Comparison of ENCODE assay signal across 9 cellular contexts in genomic region chr7:33744293-33744692, GRCh38.
DNase-seq lines count a peak whose midpoint lies in the region; ATAC-seq, FAIRE-seq and TF ChIP-seq lines count a peak whose summit lies in the region.
"Had no signal": no experiment of that assay in that cellular context is flagged by ENCODE, and none has a peak within 500 bp of the region (broad histone marks: within the 10 kb centered on the region; RNA-seq: fewer than 3 reads in every experiment).

No MANE protein-coding gene starts in this region.

- H3K27ac Mint-ChIP-seq in CD4-positive, alpha-beta T cell = no peak overlapping the region

- no peaks in the 10 kb centered on the region for H3K9me2 ChIP-seq in DOHH2 (replicated peaks; ENCODE audit: control insufficient read depth, low read length)

- H3K79me2 ChIP-seq in DOHH2 (ENCODE audit: control insufficient read depth, low read length) = no peaks in the 10 kb centered on the region

- DNase-seq in SW480 (ENCODE audit: low spot score) (peak; percentile 31), mesenteric fat pad (ENCODE audit: low spot score) (no peak), GM12891 (ENCODE audit: insufficient read length, low spot score) (no peak)
- DNase-seq in CD4-positive, alpha-beta T cell = no peak

- no peaks in the 10 kb centered on the region for H4K20me1 ChIP-seq in DOHH2 (ENCODE audit: control insufficient read depth, insufficient read depth, low read depth, low read length)

- peaks cover 13% of the 10 kb centered on the region; the same call in 1 of the 2 replicates for H3K9me3 ChIP-seq in DOHH2 (ENCODE audit: control insufficient read depth, insufficient read depth, low read length)
- no peaks in the 10 kb centered on the region for H3K9me3 ChIP-seq in liver (ENCODE audit: control insufficient read depth in 4 of 4, low read length in 3 of 4)
- H3K9me3 ChIP-seq in CD4-positive, alpha-beta T cell (ENCODE audit: control insufficient read depth, low read length) = no peaks in the 10 kb centered on the region

- no peaks in the 10 kb centered on the region for H3K4me1 Mint-ChIP-seq in CD4-positive, alpha-beta T cell (ENCODE audit: low read depth)

- H3K4me2 ChIP-seq in DOHH2 (ENCODE audit: low read length) = no peak overlapping the region

- H3F3A ChIP-seq in DOHH2 (ENCODE audit: control insufficient read depth, insufficient read depth) = no peaks in the 10 kb centered on the region

- no peaks in the 10 kb centered on the region for H3K27me3 Mint-ChIP-seq in CD4-positive, alpha-beta T cell

- no peaks in the 10 kb centered on the region for H3K36me3 Mint-ChIP-seq in CD4-positive, alpha-beta T cell (ENCODE audit: low read depth)

- H3K4me3 ChIP-seq in DOHH2 (ENCODE audit: low read length) (no peak overlapping the region), liver (ENCODE audit: low read depth in 1 of 3, low read length in 3 of 3) (no peak overlapping the region)

- H3K27ac ChIP-seq in DOHH2 (ENCODE audit: low read depth, low read length) (no peak overlapping the region), liver (ENCODE audit: low read depth in 1 of 2, low read length in 2 of 2) (peak overlapping the region in 1 of 2 donors; percentile 2)
- H3K27ac ChIP-seq in CD4-positive, alpha-beta T cell (ENCODE audit: low read depth, low read length) = no peak overlapping the region

- CTCF ChIA-PET in CD4-positive, alpha-beta T cell (lab: Charles Lee) = no interaction called here

- TF ChIP-seq RAD21 in liver (IDR thresholded peaks at IDR 0.05) = peak; percentile 74 to 77

- H3K9me3 Mint-ChIP-seq in CD4-positive, alpha-beta T cell = peaks cover 3% of the 10 kb centered on the region

- no peak for FAIRE-seq in GM12891 (lab: Jason Lieb, UNC)
- FAIRE-seq: colon had no signal

- peak; percentile 48 for ATAC-seq in HG02981 (IDR thresholded peaks at IDR 0.05; ENCODE audit: unreplicated experiment)
- no peak for ATAC-seq in GM21390 (IDR thresholded peaks at IDR 0.05; ENCODE audit: unreplicated experiment)
- ATAC-seq in CD4-positive, alpha-beta T cell (ENCODE audit: poor library complexity) = no peak

- POLR2A ChIA-PET in CD4-positive, alpha-beta T cell (lab: Charles Lee) = no interaction called here

- H3K27me3 ChIP-seq in DOHH2 (ENCODE audit: control insufficient read depth, low read length) = no peaks in the 10 kb centered on the region
- H3K27me3 ChIP-seq in liver (ENCODE audit: control insufficient read depth in 4 of 4, insufficient read depth in 4 of 4, low read length in 3 of 4) = no peaks in the 10 kb centered on the region
- H3K27me3 ChIP-seq in CD4-positive, alpha-beta T cell (ENCODE audit: control insufficient read depth, insufficient read depth, low read length) = no peaks in the 10 kb centered on the region

- no peak overlapping the region for H3K4me3 Mint-ChIP-seq in CD4-positive, alpha-beta T cell

- H3K36me3 ChIP-seq in DOHH2 (ENCODE audit: control insufficient read depth, low read length) = no peaks in the 10 kb centered on the region
- H3K36me3 ChIP-seq in liver (ENCODE audit: control insufficient read depth in 4 of 4, insufficient read depth in 3 of 4, low read depth in 1 of 4, low read length in 3 of 4) = no peaks in the 10 kb centered on the region

- intact Hi-C loops in CD4-positive, alpha-beta T cell (cut with DNase I, micrococcal nuclease) = no loop called here

- 86% methylated on average over 2 of the region's 2 CpGs for WGBS in liver

- H3K9ac ChIP-seq in liver (ENCODE audit: low read depth in 1 of 2, low read length in 2 of 2) = no peak overlapping the region

- peaks cover 10% of the 10 kb centered on the region for H3K4me1 ChIP-seq in DOHH2 (ENCODE audit: control insufficient read depth, low read length)
- H3K4me1 ChIP-seq in liver (ENCODE audit: control insufficient read depth in 4 of 4, insufficient read depth in 4 of 4, low read length in 3 of 4) = no peaks in the 10 kb centered on the region

- no peak for TF ChIP-seq POLR2A in GM12891 (IDR thresholded peaks at IDR 0.05; ENCODE audit: low read depth, low read length)

- TF ChIP-seq CTCF in DOHH2 (IDR thresholded peaks at IDR 0.05; ENCODE audit: low read depth, low read length, poor library complexity, severe bottlenecking) (peak; percentile 87), liver (IDR thresholded peaks at IDR 0.05; ENCODE audit: low read depth, low read length, missing input control) (peak; percentile 51)
- no peak for TF ChIP-seq CTCF in CD4-positive, alpha-beta T cell (IDR thresholded peaks at IDR 0.05)

TF ChIP-seq in liver, 16 proteins besides CTCF, POLR2A, EP300 and RAD21:
- TF ChIP-seq FOXA2 (IDR thresholded peaks at IDR 0.05) = no peak
- TF ChIP-seq, protein P1, sequence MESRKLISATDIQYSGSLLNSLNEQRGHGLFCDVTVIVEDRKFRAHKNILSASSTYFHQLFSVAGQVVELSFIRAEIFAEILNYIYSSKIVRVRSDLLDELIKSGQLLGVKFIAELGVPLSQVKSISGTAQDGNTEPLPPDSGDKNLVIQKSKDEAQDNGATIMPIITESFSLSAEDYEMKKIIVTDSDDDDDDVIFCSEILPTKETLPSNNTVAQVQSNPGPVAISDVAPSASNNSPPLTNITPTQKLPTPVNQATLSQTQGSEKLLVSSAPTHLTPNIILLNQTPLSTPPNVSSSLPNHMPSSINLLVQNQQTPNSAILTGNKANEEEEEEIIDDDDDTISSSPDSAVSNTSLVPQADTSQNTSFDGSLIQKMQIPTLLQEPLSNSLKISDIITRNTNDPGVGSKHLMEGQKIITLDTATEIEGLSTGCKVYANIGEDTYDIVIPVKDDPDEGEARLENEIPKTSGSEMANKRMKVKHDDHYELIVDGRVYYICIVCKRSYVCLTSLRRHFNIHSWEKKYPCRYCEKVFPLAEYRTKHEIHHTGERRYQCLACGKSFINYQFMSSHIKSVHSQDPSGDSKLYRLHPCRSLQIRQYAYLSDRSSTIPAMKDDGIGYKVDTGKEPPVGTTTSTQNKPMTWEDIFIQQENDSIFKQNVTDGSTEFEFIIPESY (IDR thresholded peaks at IDR 0.05) = no peak
- TF ChIP-seq JUND (IDR thresholded peaks at IDR 0.05) = no peak
- TF ChIP-seq GABPA (IDR thresholded peaks at IDR 0.05 in 1 of 2, conservative IDR thresholded peaks at IDR 0.05 in 1 of 2) = no peak
- no peak for TF ChIP-seq HNF4A (conservative IDR thresholded peaks at IDR 0.05)
- TF ChIP-seq FOXA1 (IDR thresholded peaks at IDR 0.05) = no peak
- TF ChIP-seq EGR1 (IDR thresholded peaks at IDR 0.05; ENCODE audit: low read depth in 2 of 2) = no peak
- no peak for TF ChIP-seq MAX (IDR thresholded peaks at IDR 0.05)

TF ChIP-seq in GM12891, 5 proteins besides CTCF, POLR2A, EP300 and RAD21:
- no peak for TF ChIP-seq POLR2AphosphoS5 (IDR thresholded peaks at IDR 0.05; ENCODE audit: low read depth, low read length)
- TF ChIP-seq PAX5 (IDR thresholded peaks at IDR 0.05; ENCODE audit: insufficient read depth, low read length, severe bottlenecking) = no peak
- no peak for TF ChIP-seq TAF1 (IDR thresholded peaks at IDR 0.05; ENCODE audit: low read depth, low read length)
- TF ChIP-seq POU2F2 (IDR thresholded peaks at IDR 0.05; ENCODE audit: low read depth, low read length) = no peak
- no peak for TF ChIP-seq SPI1 (IDR thresholded peaks at IDR 0.05; ENCODE audit: low read depth, low read length)
